ENCODE assay signal across 16 cellular contexts in genomic region chr9:133771486-133772482, GRCh38. TPM values are rescaled to one million over a fixed set of nuclear protein-coding genes. Genes with fewer than 3 reads are reported as not detected.
DNase-seq lines count a peak whose midpoint lies in the region; ATAC-seq and TF ChIP-seq lines count a peak whose summit lies in the region.
"Had no signal": no experiment of that assay in that cellular context is flagged by ENCODE, and none has a peak within 500 bp of the region (broad histone marks: within the 10 kb centered on the region; RNA-seq: fewer than 3 reads in every experiment).

No MANE protein-coding gene starts in this region.

- H3K4me1 Mint-ChIP-seq in natural killer cell = no peaks in the 10 kb centered on the region
- H3K4me1 Mint-ChIP-seq in natural killer cell treated with Interleukin-12 subunit alpha and Interleukin-12 subunit beta and Interleukin-15 and Interleukin-18, amount 100 ng/mL, for 72 hours (ENCODE audit: low read depth in 2 of 2) = no peaks in the 10 kb centered on the region
- peaks cover 4% of the 10 kb centered on the region for H3K4me1 Mint-ChIP-seq in glutamatergic neuron (ENCODE audit: low read depth, unreplicated experiment)
- H3K4me1 Mint-ChIP-seq: immature natural killer cell had no signal

- H3K4me3 Mint-ChIP-seq in natural killer cell = no peak overlapping the region
- no peak overlapping the region for H3K4me3 Mint-ChIP-seq in natural killer cell treated with Interleukin-12 subunit alpha and Interleukin-12 subunit beta and Interleukin-15 and Interleukin-18, amount 100 ng/mL, for 72 hours
- H3K4me3 Mint-ChIP-seq in glutamatergic neuron (ENCODE audit: unreplicated experiment) = no peak overlapping the region
- H3K4me3 Mint-ChIP-seq: activated naive CD8-positive, alpha-beta T cell; immature natural killer cell had no signal

- intact Hi-C loops in natural killer cell (cut with micrococcal nuclease) (no loop called here), posterior cingulate gyrus (cut with DNase I) (no loop called here)

- TF ChIP-seq CTCF in natural killer cell (IDR thresholded peaks at IDR 0.05) (no peak), glutamatergic neuron (IDR thresholded peaks at IDR 0.05; ENCODE audit: partially characterized antibody, unreplicated experiment) (no peak)

- H3K27me3 Mint-ChIP-seq in natural killer cell (ENCODE audit: low read depth in 2 of 2) = no peaks in the 10 kb centered on the region
- no peaks in the 10 kb centered on the region for H3K27me3 Mint-ChIP-seq in natural killer cell treated with Interleukin-12 subunit alpha and Interleukin-12 subunit beta and Interleukin-15 and Interleukin-18, amount 100 ng/mL, for 72 hours
- H3K27me3 Mint-ChIP-seq in glutamatergic neuron (ENCODE audit: unreplicated experiment) = peaks cover 16% of the 10 kb centered on the region
- H3K27me3 Mint-ChIP-seq: activated naive CD8-positive, alpha-beta T cell had no signal

- H3K36me3 Mint-ChIP-seq in natural killer cell (no peaks in the 10 kb centered on the region), glutamatergic neuron (ENCODE audit: unreplicated experiment) (peaks cover 20% of the 10 kb centered on the region)
- H3K36me3 Mint-ChIP-seq in natural killer cell treated with Interleukin-12 subunit alpha and Interleukin-12 subunit beta and Interleukin-15 and Interleukin-18, amount 100 ng/mL, for 72 hours = no peaks in the 10 kb centered on the region

- H3K27ac Mint-ChIP-seq in natural killer cell (no peak overlapping the region), glutamatergic neuron (ENCODE audit: unreplicated experiment) (peak overlapping the region; percentile 52)
- no peak overlapping the region for H3K27ac Mint-ChIP-seq in natural killer cell treated with Interleukin-12 subunit alpha and Interleukin-12 subunit beta and Interleukin-15 and Interleukin-18, amount 100 ng/mL, for 72 hours
- H3K27ac Mint-ChIP-seq: activated naive CD8-positive, alpha-beta T cell; immature natural killer cell had no signal

- DNase-seq in natural killer cell (peak; percentile 11), glutamatergic neuron (peak; percentile 19), posterior cingulate gyrus (peak in 7 of 10 donors; percentile 1 to 71 (median 16)), SW480 (ENCODE audit: low spot score) (no peak), GM03348 (ENCODE audit: low spot score) (no peak), NCI-H82 (lab: John Stamatoyannopoulos, UW) (no peak)
- DNase-seq in natural killer cell treated with Interleukin-12 subunit alpha and Interleukin-12 subunit beta and Interleukin-15 and Interleukin-18, amount 100 ng/mL, for 72 hours (ENCODE audit: low spot score) = no peak
- DNase-seq: COR-L47, EL, immature natural killer cell, mesendoderm, MM.1S, NCI-H1694, NCI-H226 had no signal

- ATAC-seq in natural killer cell = no peak
- no peak for ATAC-seq in natural killer cell treated with Interleukin-12 subunit alpha and Interleukin-12 subunit beta and Interleukin-15 and Interleukin-18, amount 100 ng/mL, for 72 hours
- ATAC-seq in GM21737 (IDR thresholded peaks at IDR 0.05; ENCODE audit: unreplicated experiment) = no peak

- peaks cover 2 to 5% of the 10 kb centered on the region in 2 donors for H3K9me3 Mint-ChIP-seq in natural killer cell
- no peaks in the 10 kb centered on the region for H3K9me3 Mint-ChIP-seq in natural killer cell treated with Interleukin-12 subunit alpha and Interleukin-12 subunit beta and Interleukin-15 and Interleukin-18, amount 100 ng/mL, for 72 hours
- peaks cover 34% of the 10 kb centered on the region for H3K9me3 Mint-ChIP-seq in glutamatergic neuron (ENCODE audit: unreplicated experiment)

RNA-seq across cellular contexts. Expression of gene SARDH, which starts 33.6 kb away (rescaled TPM):
- total RNA-seq in natural killer cell = 1 to 10 TPM; 2.2 to 6.8 (median 4.1) TPM
- under 1 TPM; 0.36 to 0.38 TPM for total RNA-seq in natural killer cell treated with Interleukin-12 subunit alpha and Interleukin-12 subunit beta and Interleukin-15 and Interleukin-18, amount 100 ng/mL, for 72 hours
- 2.0 TPM for total RNA-seq in glutamatergic neuron (ENCODE audit: unreplicated experiment)

Comparison
In these comparisons a context has a peak if more than half of its experiments do, and no peak if none do; other contexts are left out.
1. DNase-seq: peak in natural killer cell (single experiment), glutamatergic neuron (single experiment) and posterior cingulate gyrus (7 of 10); none in natural killer cell treated with Interleukin-12 subunit alpha and Interleukin-12 subunit beta and Interleukin-15 and Interleukin-18, amount 100 ng/mL, for 72 hours (single experiment), SW480 (single experiment), GM03348 (single experiment) and NCI-H82 (single experiment).